In the genomic region with DNA sequence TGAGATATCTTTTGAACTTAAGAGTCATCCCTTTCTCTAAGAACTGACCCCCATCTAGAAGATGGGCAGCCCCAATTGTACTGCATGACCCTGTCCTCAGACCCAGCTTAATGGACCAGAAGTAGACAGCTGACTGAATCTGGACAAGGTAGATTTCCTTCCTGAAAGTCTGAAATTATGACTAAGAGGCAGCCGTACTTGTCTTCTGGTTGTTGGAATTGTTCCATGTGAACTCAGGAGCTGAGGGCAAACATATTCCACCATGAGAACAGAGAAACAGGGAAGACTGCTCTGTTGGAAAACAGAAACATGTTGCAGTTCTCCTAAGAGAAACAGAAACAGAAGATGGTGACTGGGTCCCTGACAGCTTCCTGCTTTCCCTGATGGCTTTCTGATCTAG, we compare ENCODE assay signal across 17 cellular contexts. TPM values are rescaled to one million over a fixed set of nuclear protein-coding genes. Genes with fewer than 3 reads are reported as not detected.
DNase-seq lines count a peak whose midpoint lies in the region; ATAC-seq and TF ChIP-seq lines count a peak whose summit lies in the region.
"Had no signal": no experiment of that assay in that cellular context is flagged by ENCODE, and none has a peak within 500 bp of the region (broad histone marks: within the 10 kb centered on the region; RNA-seq: fewer than 3 reads in every experiment).

No MANE protein-coding gene starts in this region.

- intact Hi-C loops in esophagus squamous epithelium (cut with DNase I) (no loop called here), psoas muscle (cut with DNase I) (loop anchor here in 1 of 2 donors (5.0 kb wide), 1 partner anchor 39 kb away; a partner anchor contains a TSS), ovary (cut with DNase I) (no loop called here), left colon (cut with DNase I, micrococcal nuclease) (no loop called here)

- TF ChIP-seq POLR2A in esophagus squamous epithelium (IDR thresholded peaks at IDR 0.05): no peak
- no peak for TF ChIP-seq POLR2A in ovary (IDR thresholded peaks at IDR 0.05)

- no peak for ATAC-seq in psoas muscle
- ATAC-seq in GM19035 (IDR thresholded peaks at IDR 0.05; ENCODE audit: unreplicated experiment): no peak
- no peak for ATAC-seq in left colon
- ATAC-seq: foreskin keratinocyte; stimulated activated effector memory CD8-positive, alpha-beta T cell treated with anti-CD3 and anti-CD28 coated beads, Interleukin-12 subunit alpha, Interleukin-12 subunit beta, amount 100 ng/mL, for 72 hours; T-cell had no signal

- H3K27ac ChIP-seq in esophagus squamous epithelium (peak overlapping the region in 3 of 4 donors; percentile 51 to 91 (median 67)), psoas muscle (peak overlapping the region; percentile 97), ovary (no peak overlapping the region)
- H3K27ac ChIP-seq: foreskin keratinocyte had no signal

- H3K9me3 ChIP-seq in esophagus squamous epithelium: no peaks in the 10 kb centered on the region
- no peaks in the 10 kb centered on the region for H3K9me3 ChIP-seq in psoas muscle
- no peaks in the 10 kb centered on the region for H3K9me3 ChIP-seq in ovary

- WGBS in esophagus squamous epithelium, 2 donors: 21 to 33% methylated on average over 1 of the region's 1 CpG
- 8 to 15% (median 9%) methylated on average over 1 of the region's 1 CpG for WGBS in psoas muscle, 3 donors
- WGBS in ovary, 3 donors: 26 to 36% (median 27%) methylated on average over 1 of the region's 1 CpG

- TF ChIP-seq EP300 in ovary (IDR thresholded peaks at IDR 0.05): no peak

- H3K27me3 ChIP-seq in esophagus squamous epithelium: no peaks in the 10 kb centered on the region
- no peaks in the 10 kb centered on the region for H3K27me3 ChIP-seq in psoas muscle (ENCODE audit: insufficient read depth in 3 of 3, low read length in 2 of 3)
- no peaks in the 10 kb centered on the region for H3K27me3 ChIP-seq in ovary
- H3K27me3 ChIP-seq: foreskin keratinocyte had no signal

- H3K36me3 ChIP-seq in esophagus squamous epithelium: no peaks in the 10 kb centered on the region
- peaks cover under 1 to 16% of the 10 kb centered on the region in 2 donors for H3K36me3 ChIP-seq in psoas muscle (ENCODE audit: insufficient read depth in 1 of 2, low read depth in 1 of 2)
- no peaks in the 10 kb centered on the region for H3K36me3 ChIP-seq in ovary

- no peak for TF ChIP-seq CTCF in esophagus squamous epithelium (IDR thresholded peaks at IDR 0.05)
- no peak for TF ChIP-seq CTCF in psoas muscle (IDR thresholded peaks at IDR 0.05)
- no peak for TF ChIP-seq CTCF in ovary (IDR thresholded peaks at IDR 0.05)

- H3K4me1 ChIP-seq in esophagus squamous epithelium: peaks cover 7 to 39% (median 38%) of the 10 kb centered on the region in 3 donors
- peaks cover 46% of the 10 kb centered on the region for H3K4me1 ChIP-seq in psoas muscle
- H3K4me1 ChIP-seq in ovary (ENCODE audit: insufficient read depth): peaks cover 7% of the 10 kb centered on the region

- H3K4me3 ChIP-seq in esophagus squamous epithelium (no peak overlapping the region), psoas muscle (no peak overlapping the region), ovary (no peak overlapping the region)

- DNase-seq in EH (ENCODE audit: low read depth) (peak; percentile 46), RPMI7951 (ENCODE audit: low read depth) (peak; percentile 36), esophagus squamous epithelium (lab: John Stamatoyannopoulos, UW) (no peak), psoas muscle (no peak), ovary (no peak), NCI-H146 treated with DMSO at 0.1 percent for 48 hours (lab: John Stamatoyannopoulos, UW; ENCODE audit: unreplicated experiment) (no peak), left colon (no peak)
- DNase-seq: activated CD4-positive, alpha-beta T cell treated with anti-CD3 and anti-CD28 coated beads, Interleukin-2, amount 50 U/mL, for 1 hour; activated gamma-delta T cell; KBM-7; NCI-H2081; T-cell had no signal

RNA-seq across cellular contexts. Expression of a gene that starts 24.2 kb away (rescaled TPM):
- total RNA-seq in RPMI7951 (2014; rRNA removed; shearing (Covaris generic)): not detected in 2 replicates
- total RNA-seq in esophagus squamous epithelium (1 to 10 TPM in 1 of 4 donors, under 1 TPM in 2, not detected in 1; 0.18 to 3.8 (median 0.91) TPM), psoas muscle (100 to 1,000 TPM; 103 to 205 (median 149) TPM), ovary (1 to 10 TPM in 6 of 7 donors, under 1 TPM in 1; 0.83 to 5.0 (median 2.7) TPM), left colon (10 to 100 TPM in 1 of 2 donors, 1 to 10 TPM in 1; 1.1 to 13.9 TPM)
- polyA plus RNA-seq in psoas muscle (100 to 1,000 TPM in 1 of 3 donors, 10 to 100 TPM in 2; 30.7 to 140 (median 75.8) TPM), ovary (1 to 10 TPM; 3.0 to 4.6 TPM)

RNA-seq across cellular contexts. Expression of a gene that starts 38.5 kb away (rescaled TPM):
- total RNA-seq in RPMI7951 (2014; rRNA removed; shearing (Covaris generic)): 0.20 TPM in 1 of 2 replicates, not detected in the other
- total RNA-seq in esophagus squamous epithelium (1 to 10 TPM in 1 of 4 donors, under 1 TPM in 2, not detected in 1; 0.41 to 1.5 (median 0.79) TPM), psoas muscle (10 to 100 TPM in 1 of 4 donors, 1 to 10 TPM in 3; 2.3 to 11.7 (median 5.8) TPM), ovary (1 to 10 TPM in 4 of 7 donors, under 1 TPM in 3; 0.53 to 9.9 (median 1.2) TPM), left colon (1 to 10 TPM; 1.3 to 1.9 TPM)
- polyA plus RNA-seq in psoas muscle (1 to 10 TPM; 1.1 to 2.5 (median 2.4) TPM), ovary (1 to 10 TPM; 2.2 to 3.9 TPM)
- total RNA-seq: foreskin keratinocyte, neural crest cell, T-cell had no signal
- polyA plus RNA-seq: BJ, foreskin keratinocyte had no signal

RNA-seq across cellular contexts. Expression of a gene that starts 41.0 kb away (rescaled TPM):
- 81.9 and 86.8 TPM in 2 replicates for total RNA-seq in RPMI7951 (2014; rRNA removed; shearing (Covaris generic))
- total RNA-seq in esophagus squamous epithelium: 10 to 100 TPM; 10.8 to 33.9 (median 24.6) TPM
- total RNA-seq in psoas muscle: 100 to 1,000 TPM in 3 of 4 donors, 10 to 100 TPM in 1; 89.5 to 180 (median 127) TPM
- polyA plus RNA-seq in psoas muscle: 100 to 1,000 TPM; 166 to 330 (median 304) TPM
- 10 to 100 TPM; 12.4 to 30.6 (median 24.0) TPM for total RNA-seq in ovary
- 10 to 100 TPM; 26.9 to 42.2 TPM for polyA plus RNA-seq in ovary
- total RNA-seq in left colon: 10 to 100 TPM; 46.0 to 56.8 TPM

RNA-seq across cellular contexts. Expression of a gene that starts 56.9 kb away (rescaled TPM):
- 3.8 and 5.6 TPM in 2 replicates for total RNA-seq in RPMI7951 (2014; rRNA removed; shearing (Covaris generic))
- total RNA-seq in esophagus squamous epithelium: 1 to 10 TPM in 3 of 4 donors, under 1 TPM in 1; 0.66 to 5.1 (median 2.9) TPM
- 10 to 100 TPM; 12.6 to 16.9 (median 14.5) TPM for total RNA-seq in psoas muscle
- polyA plus RNA-seq in psoas muscle: 10 to 100 TPM in 2 of 3 donors, 1 to 10 TPM in 1; 5.2 to 16.6 (median 15.0) TPM
- total RNA-seq in ovary: 1 to 10 TPM; 2.1 to 6.8 (median 4.5) TPM
- 10 to 100 TPM in 1 of 2 donors, 1 to 10 TPM in 1; 2.6 to 14.6 TPM for polyA plus RNA-seq in ovary
- total RNA-seq in left colon: 1 to 10 TPM; 2.3 to 2.9 TPM

Comparison
In these comparisons a context has a peak if more than half of its experiments do, and no peak if none do; other contexts are left out.
1. DNase-seq: peak in EH (single experiment) and RPMI7951 (single experiment); none in esophagus squamous epithelium (single experiment), psoas muscle (0 of 2), ovary (0 of 5), NCI-H146 treated with DMSO at 0.1 percent for 48 hours (single experiment) and left colon (0 of 2).
2. H3K27ac ChIP-seq: peak in esophagus squamous epithelium (3 of 4) and psoas muscle (single experiment); none in ovary (0 of 2).
3. RNA of a gene that starts 24.2 kb away (total RNA-seq): 103 to 205 TPM in psoas muscle; 1.1 to 13.9 TPM in left colon, 0.83 to 5.0 TPM in ovary, 0.18 to 3.8 TPM in esophagus squamous epithelium and not detected in RPMI7951; every median in the first group is over 4 times any median in the second.